Comparison of ENCODE assay signal across 8 cellular contexts in genomic region chr16:66521951-66522771, GRCh38. TPM values are rescaled to one million over a fixed set of nuclear protein-coding genes. Genes with fewer than 3 reads are reported as not detected.
DNase-seq lines count a peak whose midpoint lies in the region; ATAC-seq and TF ChIP-seq lines count a peak whose summit lies in the region.

No MANE protein-coding gene starts in this region.

- peak; percentile 60 for DNase-seq in GM10248 (ENCODE audit: extremely low spot score)
- peak; percentile 58 to 93 (median 78) for DNase-seq in Peyer's patch
- DNase-seq in activated T-helper 9 cell treated with anti-CD3 and anti-CD28 coated beads, Interleukin-2, amount 50 U/mL, for 16 hours (ENCODE audit: low read depth), result peak; percentile 89
- peak; percentile 44 for DNase-seq in left ventricle myocardium superior
- peak; percentile 83 to 95 (median 93) for DNase-seq in stimulated activated CD4-positive, alpha-beta T cell treated with anti-CD3 and anti-CD28 coated beads, TNF-alpha, amount 100 ng/mL, for 24 hours (ENCODE audit: low read depth in 3 of 3)
- no peak for DNase-seq in DMS153 treated with DMSO at 0.1 percent for 48 hours (lab: John Stamatoyannopoulos, UW; ENCODE audit: unreplicated experiment)

- no peaks in the 10 kb centered on the region for H3K9me3 ChIP-seq in Peyer's patch

- POLR2A ChIA-PET in GM10248 (lab: Yijun Ruan, JAX), result interaction anchor here (0.5 to 0.8 kb wide), 3 partner anchors 17 to 26 kb away, joined by 3 read pairs; no protein-coding TSS in a partner anchor

- H3K36me3 ChIP-seq in Peyer's patch, result peaks cover 0 to 23% (median 0%) of the 10 kb centered on the region in 3 donors

- intact Hi-C loops in left ventricle myocardium superior (cut with micrococcal nuclease), result no loop called here

- ATAC-seq in HG02763 (IDR thresholded peaks at IDR 0.05; ENCODE audit: unreplicated experiment) (peak; percentile 60), left ventricle myocardium superior (no peak), HG02571 (IDR thresholded peaks at IDR 0.05; ENCODE audit: unreplicated experiment) (no peak)

- H3K4me1 ChIP-seq in Peyer's patch, result peaks cover 9 to 68% (median 57%) of the 10 kb centered on the region in 4 donors

- TF ChIP-seq CTCF in GM10248 (IDR thresholded peaks at IDR 0.05; ENCODE audit: control extremely low read depth, extremely low read depth, low read depth, missing control alignments) (no peak), Peyer's patch (IDR thresholded peaks at IDR 0.05) (no peak)

- H3K27me3 ChIP-seq in Peyer's patch, result no peaks in the 10 kb centered on the region

- TF ChIP-seq POLR2A in Peyer's patch (IDR thresholded peaks at IDR 0.05), result no peak

- H3K27ac ChIP-seq in Peyer's patch, result peak overlapping the region; percentile 50 to 80 (median 74)

- no peak overlapping the region for H3K4me3 ChIP-seq in Peyer's patch

- CTCF ChIA-PET in GM10248 (lab: Yijun Ruan, JAX), result interaction anchor here (0.8 to 5.3 kb wide), 11 partner anchors 9 to 115 kb away, joined by 3 to 23 read pairs (median 5); partner anchors contain the start of genes CKLF and CMTM3

RNA-seq across cellular contexts. Expression of gene TK2, which starts 27.8 kb away (rescaled TPM):
- total RNA-seq in Peyer's patch (10 to 100 TPM; 22.8 to 33.1 (median 27.1) TPM), left ventricle myocardium superior (16.8 TPM)

RNA-seq across cellular contexts. Expression of gene CKLF, which starts 30.2 kb away (rescaled TPM):
- total RNA-seq in Peyer's patch (10 to 100 TPM in 3 of 4 donors, 1 to 10 TPM in 1; 7.5 to 47.1 (median 22.2) TPM), left ventricle myocardium superior (9.1 TPM)

RNA-seq across cellular contexts. Expression of gene CMTM1, which starts 44.1 kb away (rescaled TPM):
- total RNA-seq in Peyer's patch (1 to 10 TPM in 3 of 4 donors, not detected in 1; 1.4 to 3.6 (median 2.1) TPM), left ventricle myocardium superior (2.1 TPM)

RNA-seq across cellular contexts. Expression of gene CMTM2, which starts 57.1 kb away (rescaled TPM):
- total RNA-seq in Peyer's patch (not detected), left ventricle myocardium superior (not detected)
